ENCODE assay signal across 1 cellular context in the genomic region with DNA sequence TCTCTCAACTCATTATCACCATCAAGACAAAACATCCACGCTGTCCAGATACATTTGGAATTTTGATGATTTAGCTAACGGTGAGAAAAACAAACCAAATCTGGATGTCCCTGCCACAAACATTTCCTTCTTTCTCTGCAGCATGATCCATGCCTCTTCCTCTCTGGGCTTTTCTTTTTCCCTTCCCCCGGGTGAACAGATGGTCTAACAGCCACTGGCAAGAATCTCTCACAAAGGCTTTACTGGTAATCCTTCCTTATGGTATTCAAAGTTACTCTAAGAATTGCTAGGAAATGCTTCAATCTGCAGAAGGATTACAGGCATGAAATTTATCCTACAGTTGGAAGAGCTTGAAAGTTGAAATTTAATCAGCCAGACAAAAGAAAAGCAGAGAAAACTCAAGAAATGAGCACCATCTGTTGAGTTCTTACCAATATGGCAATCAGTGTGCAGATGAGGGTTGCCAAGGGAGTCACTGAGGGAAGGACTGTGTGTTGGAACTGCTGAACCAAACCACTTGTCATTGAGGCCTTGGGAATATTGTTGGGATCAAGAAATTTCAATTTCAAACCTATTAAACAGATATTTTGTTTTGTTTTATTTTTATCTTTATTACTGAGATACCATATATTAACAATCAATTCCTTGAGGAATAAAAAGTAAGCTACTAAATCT.
TF ChIP-seq lines count a peak whose summit lies in the region.

No MANE protein-coding gene starts in this region.

TF ChIP-seq in K562, 482 proteins besides CTCF, POLR2A, EP300 and RAD21:
- TF ChIP-seq, protein P1, sequence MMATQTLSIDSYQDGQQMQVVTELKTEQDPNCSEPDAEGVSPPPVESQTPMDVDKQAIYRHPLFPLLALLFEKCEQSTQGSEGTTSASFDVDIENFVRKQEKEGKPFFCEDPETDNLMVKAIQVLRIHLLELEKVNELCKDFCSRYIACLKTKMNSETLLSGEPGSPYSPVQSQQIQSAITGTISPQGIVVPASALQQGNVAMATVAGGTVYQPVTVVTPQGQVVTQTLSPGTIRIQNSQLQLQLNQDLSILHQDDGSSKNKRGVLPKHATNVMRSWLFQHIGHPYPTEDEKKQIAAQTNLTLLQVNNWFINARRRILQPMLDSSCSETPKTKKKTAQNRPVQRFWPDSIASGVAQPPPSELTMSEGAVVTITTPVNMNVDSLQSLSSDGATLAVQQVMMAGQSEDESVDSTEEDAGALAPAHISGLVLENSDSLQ (IDR thresholded peaks at IDR 0.05) = no peak
- TF ChIP-seq NFIX (CRISPR knock-in tag; IDR thresholded peaks at IDR 0.05; ENCODE audit: low read depth) = 0 out of 2 replicates have a peak, but pooled peaks have one; percentile 6
